ENCODE assay signal across 8 cellular contexts in the genomic region with DNA sequence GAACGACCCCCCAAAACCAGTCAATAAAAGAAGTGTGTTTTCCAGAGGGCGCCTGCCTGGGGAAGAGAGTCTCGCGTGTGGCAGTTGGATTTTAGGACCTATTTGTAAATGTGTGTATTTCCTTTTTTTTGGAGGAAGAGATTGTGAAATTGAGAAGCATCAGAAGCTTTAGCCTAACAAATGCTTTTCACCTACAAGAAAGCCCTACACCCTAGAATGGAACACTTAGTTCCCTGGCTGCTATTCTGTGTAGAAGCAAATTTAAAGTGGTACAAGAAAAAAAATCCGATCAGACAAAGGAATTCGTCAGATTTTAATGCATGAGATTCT. TPM values are rescaled to one million over a fixed set of nuclear protein-coding genes. Genes with fewer than 3 reads are reported as not detected.
DNase-seq lines count a peak whose midpoint lies in the region; ATAC-seq and TF ChIP-seq lines count a peak whose summit lies in the region.

No MANE protein-coding gene starts in this region.

- in situ Hi-C loops in gastrocnemius medialis (cut with MboI; ENCODE audit: low sequenced_read_pairs in 4 of 4), result no loop called here

- TF ChIP-seq CTCF in RWPE2 (IDR thresholded peaks at IDR 0.05; ENCODE audit: poor library complexity, severe bottlenecking), result no peak
- TF ChIP-seq CTCF in gastrocnemius medialis (IDR thresholded peaks at IDR 0.05 in 4 of 5, conservative IDR thresholded peaks at IDR 0.05 in 1 of 5), result no peak

- peak; percentile 27 for DNase-seq in NCI-H748 treated with DMSO at 0.1 percent for 48 hours (lab: John Stamatoyannopoulos, UW)
- no peak for DNase-seq in NCI-H748 (lab: John Stamatoyannopoulos, UW; ENCODE audit: unreplicated experiment)
- no peak for DNase-seq in RWPE2 (ENCODE audit: low spot score)
- DNase-seq in fibroblast of peridontal ligament (ENCODE audit: extremely low read depth), result peak; percentile 30
- no peak for DNase-seq in gastrocnemius medialis
- DNase-seq in NCI-H2081 treated with DMSO at 0.1 percent for 48 hours (lab: John Stamatoyannopoulos, UW), result no peak

- peak overlapping the region; percentile 92 for H3K27ac ChIP-seq in RWPE2 (ENCODE audit: poor library complexity, severe bottlenecking)
- peak overlapping the region; percentile 92 to 100 (median 96) for H3K27ac ChIP-seq in gastrocnemius medialis

- no peak for TF ChIP-seq POLR2A in gastrocnemius medialis (IDR thresholded peaks at IDR 0.05)

- H3K9me3 ChIP-seq in RWPE2 (ENCODE audit: severe bottlenecking), result no peaks in the 10 kb centered on the region
- H3K9me3 ChIP-seq in gastrocnemius medialis, result no peaks in the 10 kb centered on the region

- intact Hi-C loops in gastrocnemius medialis (cut with DNase I; ENCODE audit: low total_unique reads), result loop anchor here (2.0 to 5.0 kb wide), 6 partner anchors 69 to 275 kb away; partner anchors contain the start of genes CINP, TECPR2, TRAF3 and ZNF839

- H3K4me1 ChIP-seq in RWPE2 (ENCODE audit: insufficient read depth, poor library complexity, severe bottlenecking), result peaks cover 15% of the 10 kb centered on the region
- H3K4me1 ChIP-seq in gastrocnemius medialis, result peaks cover 24 to 30% of the 10 kb centered on the region in 2 donors

- H3K27me3 ChIP-seq in RWPE2 (ENCODE audit: insufficient read depth, poor library complexity, severe bottlenecking) (no peaks in the 10 kb centered on the region), gastrocnemius medialis (no peaks in the 10 kb centered on the region)

- H3K36me3 ChIP-seq in RWPE2 (ENCODE audit: low read depth), result peaks cover 33% of the 10 kb centered on the region
- H3K36me3 ChIP-seq in gastrocnemius medialis, result no peaks in the 10 kb centered on the region

- peak overlapping the region; percentile 99 for H3K4me3 ChIP-seq in RWPE2 (ENCODE audit: severe bottlenecking)
- peak overlapping the region; percentile 77 to 90 (median 84) for H3K4me3 ChIP-seq in gastrocnemius medialis

- ATAC-seq in RWPE2 (ENCODE audit: low read depth), result no peak
- no peak for ATAC-seq in gastrocnemius medialis
- no peak for ATAC-seq in GM21526 (IDR thresholded peaks at IDR 0.05; ENCODE audit: low FRiP score, unreplicated experiment)
- no peak for ATAC-seq in GM19397 (IDR thresholded peaks at IDR 0.05; ENCODE audit: unreplicated experiment)

RNA-seq across cellular contexts. Expression of gene RCOR1, which starts 1.4 kb away (rescaled TPM):
- total RNA-seq in gastrocnemius medialis, result 10 to 100 TPM; 10.0 to 14.2 (median 12.1) TPM

Comparison
In these comparisons a context has a peak if more than half of its experiments do, and no peak if none do; other contexts are left out.
1. DNase-seq: peak in NCI-H748 treated with DMSO at 0.1 percent for 48 hours (single experiment) and fibroblast of peridontal ligament (single experiment); none in NCI-H748 (single experiment), RWPE2 (single experiment), gastrocnemius medialis (0 of 2) and NCI-H2081 treated with DMSO at 0.1 percent for 48 hours (single experiment).